Comparison of ENCODE assay signal across 8 cellular contexts in genomic region chr14:35825968-35826217, GRCh38. TPM values are rescaled to one million over a fixed set of nuclear protein-coding genes. Genes with fewer than 3 reads are reported as not detected.
A peak's percentile ranks its signal among the peaks of the same experiment; 100 is the strongest.
DNase-seq lines count a peak whose midpoint lies in the region; ATAC-seq and TF ChIP-seq lines count a peak whose summit lies in the region.

No MANE protein-coding gene starts in this region.

- peak overlapping the region; percentile 99 for H3K4me2 ChIP-seq in GM23248 (ENCODE audit: unreplicated experiment)

- H3K9me3 ChIP-seq in GM23248 (ENCODE audit: low read depth) (no peaks in the 10 kb centered on the region), gastrocnemius medialis (no peaks in the 10 kb centered on the region), mucosa of descending colon (no peaks in the 10 kb centered on the region)

- intact Hi-C loops in gastrocnemius medialis (cut with DNase I; ENCODE audit: low total_unique reads) (loop anchor here (1.0 to 10.0 kb wide), 2 partner anchors 17 to 701 kb away; partner anchors contain the start of genes PPP2R3C, PRORP and RALGAPA1), mucosa of descending colon (cut with DNase I, micrococcal nuclease) (no loop called here)

- CTCF ChIA-PET in T-cell (lab: Charles Lee) = interaction anchor here (0.7 to 2.5 kb wide), 11 partner anchors 8 to 1807 kb away, joined by 3 to 21 read pairs (median 5); partner anchors contain the start of gene RALGAPA1 (in 1 of the 2)

- no peak for ATAC-seq in T-cell (replicated peaks in 1 of 4)
- no peak for ATAC-seq in gastrocnemius medialis
- ATAC-seq in GM19035 (IDR thresholded peaks at IDR 0.05; ENCODE audit: unreplicated experiment) = no peak
- ATAC-seq in mucosa of descending colon = no peak

- no peaks in the 10 kb centered on the region for H4K20me1 ChIP-seq in GM23248 (ENCODE audit: insufficient read depth)

- H3K4me1 ChIP-seq in GM23248 (ENCODE audit: insufficient read depth) = peaks cover 5% of the 10 kb centered on the region; the same call in 1 of the 2 replicates
- H3K4me1 ChIP-seq in gastrocnemius medialis = peaks cover 0 to 15% of the 10 kb centered on the region in 2 donors
- no peaks in the 10 kb centered on the region for H3K4me1 ChIP-seq in mucosa of descending colon (ENCODE audit: low read depth)

- DNase-seq in GM23248 = no peak
- DNase-seq in T-cell = no peak
- DNase-seq in fibroblast of villous mesenchyme (ENCODE audit: low read depth) = no peak
- no peak for DNase-seq in gastrocnemius medialis
- DNase-seq in cerebellar cortex (ENCODE audit: low spot score) = no peak
- no peak for DNase-seq in mucosa of descending colon
- no peak for DNase-seq in activated CD4-positive, alpha-beta T cell treated with anti-CD3 and anti-CD28 coated beads, Interleukin-2, amount 50 U/mL, for 4 hours

- 0% methylated on average over 6 of the region's 6 CpGs for WGBS in GM23248 (ENCODE audit: low coverage in 1 of 2, low lambda C conversion rate in 2 of 2, missing lambda C conversion rate in 2 of 2), 2 experiments

- no peaks in the 10 kb centered on the region for H3K9me3 Mint-ChIP-seq in T-cell

- TF ChIP-seq CTCF in fibroblast of villous mesenchyme (IDR thresholded peaks at IDR 0.05; ENCODE audit: insufficient read depth, low read depth, low read length) (no peak), gastrocnemius medialis (IDR thresholded peaks at IDR 0.05 in 4 of 5, conservative IDR thresholded peaks at IDR 0.05 in 1 of 5) (no peak), mucosa of descending colon (IDR thresholded peaks at IDR 0.05) (no peak)

- no peaks in the 10 kb centered on the region for H3K27me3 ChIP-seq in GM23248 (replicated peaks; ENCODE audit: insufficient read depth)
- no peaks in the 10 kb centered on the region for H3K27me3 ChIP-seq in gastrocnemius medialis

- no peaks in the 10 kb centered on the region for H3K36me3 ChIP-seq in GM23248 (ENCODE audit: low read depth)
- H3K36me3 ChIP-seq in gastrocnemius medialis = no peaks in the 10 kb centered on the region
- no peaks in the 10 kb centered on the region for H3K36me3 ChIP-seq in mucosa of descending colon (ENCODE audit: low read depth)

- H3F3A ChIP-seq in GM23248 (ENCODE audit: insufficient read depth) = peaks cover 9% of the 10 kb centered on the region

- peak overlapping the region; percentile 93 for H3K4me3 ChIP-seq in GM23248
- peak overlapping the region; percentile 98 for H3K4me3 ChIP-seq in fibroblast of villous mesenchyme (ENCODE audit: low read depth, low read length)
- peak overlapping the region; percentile 44 to 91 (median 82) for H3K4me3 ChIP-seq in gastrocnemius medialis
- H3K4me3 ChIP-seq in mucosa of descending colon = no peak overlapping the region

- H3K9me2 ChIP-seq in GM23248 (ENCODE audit: insufficient read depth) = no peaks in the 10 kb centered on the region

- in situ Hi-C loops in GM23248 (cut with MboI) = no loop called here
- in situ Hi-C loops in gastrocnemius medialis (cut with MboI; ENCODE audit: low sequenced_read_pairs in 4 of 4) = no loop called here

- peak overlapping the region; percentile 89 for H2AFZ ChIP-seq in GM23248

- POLR2A ChIA-PET in T-cell (lab: Charles Lee) = interaction anchor here (0.5 to 1.8 kb wide), 7 partner anchors 12 to 1289 kb away, joined by 3 to 33 read pairs (median 5); partner anchors contain the start of gene RALGAPA1 (in 1 of the 2)

- peak overlapping the region; percentile 88 to 93 (median 88) for H3K4me3 Mint-ChIP-seq in T-cell

- H3K27ac Mint-ChIP-seq in T-cell = peak overlapping the region; percentile 69 to 92

- peak overlapping the region; percentile 57 for H3K27ac ChIP-seq in GM23248
- H3K27ac ChIP-seq in gastrocnemius medialis = peak overlapping the region; percentile 89 to 98 (median 96)

- no peaks in the 10 kb centered on the region for H3K36me3 Mint-ChIP-seq in T-cell

- H3K27me3 Mint-ChIP-seq in T-cell = no peaks in the 10 kb centered on the region

- H3K9ac ChIP-seq in GM23248 = peak overlapping the region; percentile 74

- H3K4me1 Mint-ChIP-seq in T-cell = peaks cover 16 to 28% (median 23%) of the 10 kb centered on the region in 3 donors

- no peak for TF ChIP-seq POLR2A in gastrocnemius medialis (IDR thresholded peaks at IDR 0.05)

- peaks cover 14% of the 10 kb centered on the region for H3K79me2 ChIP-seq in GM23248 (ENCODE audit: insufficient read depth)

RNA-seq across cellular contexts. Expression of gene BRMS1L, which starts 0.2 kb away (rescaled TPM):
- total RNA-seq in GM23248 (2014; rRNA removed; shearing (Covaris generic)) = 5.6 and 6.6 TPM in 2 replicates
- polyA plus RNA-seq in GM23248 (2016; fragmentation: Nextera tagmentation; extraction: Ambion mirVana) = 9.5 and 9.9 TPM in 2 replicates
- 1 to 10 TPM; 3.9 to 7.7 (median 5.4) TPM for total RNA-seq in T-cell
- total RNA-seq in fibroblast of villous mesenchyme = 4.2 and 5.6 TPM in 2 replicates
- total RNA-seq in gastrocnemius medialis = 1 to 10 TPM; 4.6 to 6.8 (median 6.1) TPM
- 1 to 10 TPM; 3.0 to 9.4 (median 3.3) TPM for total RNA-seq in mucosa of descending colon

RNA-seq across cellular contexts. Expression of gene RALGAPA1, which starts 16.8 kb away (rescaled TPM):
- total RNA-seq in GM23248 (2014; rRNA removed; shearing (Covaris generic)) = 15.3 and 22.2 TPM in 2 replicates
- polyA plus RNA-seq in GM23248 (2016; fragmentation: Nextera tagmentation; extraction: Ambion mirVana) = 7.5 and 9.5 TPM in 2 replicates
- total RNA-seq in T-cell = 10 to 100 TPM; 65.1 to 88.9 (median 82.9) TPM
- 42.2 and 57.9 TPM in 2 replicates for total RNA-seq in fibroblast of villous mesenchyme
- 10 to 100 TPM; 26.0 to 55.9 (median 30.2) TPM for total RNA-seq in gastrocnemius medialis
- total RNA-seq in mucosa of descending colon = 10 to 100 TPM; 64.4 to 92.1 (median 90.6) TPM
